In the genomic region with DNA sequence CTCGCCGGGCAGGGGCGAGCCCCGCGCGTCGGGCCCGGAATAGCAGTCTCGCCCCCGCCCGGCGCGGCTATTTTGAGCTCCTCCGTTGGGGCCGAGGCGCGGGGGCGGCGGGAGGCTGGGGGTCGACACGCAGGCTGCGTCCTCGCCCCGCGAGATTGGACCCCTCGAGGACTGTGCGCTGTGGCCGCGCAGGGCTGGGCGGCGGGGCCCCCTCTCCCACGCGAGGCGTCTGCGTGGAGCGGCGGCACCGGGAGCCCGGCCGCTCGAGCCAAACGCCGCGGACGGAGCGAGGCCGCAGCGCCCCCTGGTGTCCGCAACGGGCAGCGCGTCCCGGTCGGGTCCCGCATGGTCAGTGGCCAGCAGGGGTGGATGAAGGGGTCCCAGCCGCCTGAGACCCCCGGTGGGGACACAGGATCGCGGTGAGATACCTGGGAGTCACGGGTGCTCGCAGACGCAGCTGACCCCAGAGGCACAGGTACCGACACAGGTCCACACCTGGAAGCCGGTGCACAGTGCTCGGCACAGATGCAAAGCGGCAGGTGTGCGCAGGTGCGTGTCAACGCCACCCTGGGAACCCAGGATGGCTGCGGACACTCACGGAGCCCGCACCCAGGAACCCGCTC, we compare ENCODE assay signal across 7 cellular contexts. TPM values are rescaled to one million over a fixed set of nuclear protein-coding genes. Genes with fewer than 3 reads are reported as not detected.
DNase-seq lines count a peak whose midpoint lies in the region; ATAC-seq, FAIRE-seq and TF ChIP-seq lines count a peak whose summit lies in the region.

No MANE protein-coding gene starts in this region.

- in situ Hi-C loops in GM13976 (cut with MboI; ENCODE audit: low sequenced_read_pairs, unreplicated experiment) = no loop called here

- ATAC-seq in HG02938 (IDR thresholded peaks at IDR 0.05; ENCODE audit: unreplicated experiment) = peak; percentile 10

- TF ChIP-seq CTCF in GM13976 (IDR thresholded peaks at IDR 0.05; ENCODE audit: borderline replicate concordance, control extremely low read depth, extremely low read depth, insufficient read depth, missing control alignments) = peak; percentile 97

- FAIRE-seq in frontal cortex (lab: Jason Lieb, UNC) = no peak

- DNase-seq in GM13976 (ENCODE audit: low spot score) = no peak
- peak; percentile 69 for DNase-seq in OCI-M1 (lab: John Stamatoyannopoulos, UW)
- peak; percentile 73 for DNase-seq in activated gamma-delta T cell treated with Interleukin-2 at 50 U/mL for 16 hours
- DNase-seq in frontal cortex (ENCODE audit: low spot score in 2 of 2) = peak; percentile 75 to 88
- peak in 45 of 56 donors; percentile 20 to 86 (median 64) for DNase-seq in nucleus accumbens (lab: John Stamatoyannopoulos, UW)
- DNase-seq in COLO829 (ENCODE audit: low spot score) = no peak

RNA-seq across cellular contexts. Expression of a gene that starts 2.2 kb away (rescaled TPM):
- total RNA-seq in frontal cortex = 573 TPM

RNA-seq across cellular contexts. Expression of a gene that starts 8.4 kb away (rescaled TPM):
- total RNA-seq in frontal cortex = 8.6 TPM

RNA-seq across cellular contexts. Expression of a gene that starts 18.5 kb away (rescaled TPM):
- total RNA-seq in frontal cortex = 14.3 TPM

RNA-seq across cellular contexts. Expression of a gene that starts 18.7 kb away (rescaled TPM):
- total RNA-seq in frontal cortex = 13.0 TPM

RNA-seq across cellular contexts. Expression of a gene that starts 25.4 kb away (rescaled TPM):
- 11.0 TPM for total RNA-seq in frontal cortex

Comparison
In these comparisons a context has a peak if more than half of its experiments do, and no peak if none do; other contexts are left out.
1. DNase-seq: peak in OCI-M1 (single experiment), activated gamma-delta T cell treated with Interleukin-2 at 50 U/mL for 16 hours (single experiment), frontal cortex (2 of 2) and nucleus accumbens (45 of 56); none in GM13976 (single experiment) and COLO829 (single experiment).